ENCODE assay signal across 21 cellular contexts in genomic region chr1:62381831-62382505, GRCh38. TPM values are rescaled to one million over a fixed set of nuclear protein-coding genes. Genes with fewer than 3 reads are reported as not detected.
DNase-seq lines count a peak whose midpoint lies in the region; ATAC-seq and TF ChIP-seq lines count a peak whose summit lies in the region.
"Had no signal": no experiment of that assay in that cellular context is flagged by ENCODE, and none has a peak within 500 bp of the region (broad histone marks: within the 10 kb centered on the region; RNA-seq: fewer than 3 reads in every experiment).

No MANE protein-coding gene starts in this region.

- H3K27ac ChIP-seq in HEK293 (ENCODE audit: extremely low read depth, low read depth, low read length) = no peak overlapping the region
- no peak overlapping the region for H3K27ac ChIP-seq in foreskin keratinocyte

- no peaks in the 10 kb centered on the region for H3K9me3 ChIP-seq in HEK293 (ENCODE audit: control insufficient read depth, insufficient read depth, low read depth, low read length)

- in situ Hi-C loops in astrocyte of the cerebellum (cut with HindIII; ENCODE audit: low sequenced_read_pairs) = no loop called here

- intact Hi-C loops in sciatic nerve (cut with DNase I) = no loop called here

- no peaks in the 10 kb centered on the region for H3K4me1 Mint-ChIP-seq in activated CD4-positive, alpha-beta memory T cell treated with anti-CD3 and anti-CD28 coated beads, Interleukin-2, amount 10 ng/mL, durations not matched to agents 7 days and 5 days
- H3K4me1 Mint-ChIP-seq in effector memory CD8-positive, alpha-beta T cell (ENCODE audit: low read depth in 2 of 2) = no peaks in the 10 kb centered on the region
- H3K4me1 Mint-ChIP-seq: B cell, CD14-positive monocyte had no signal

- no peak overlapping the region for H3K4me3 ChIP-seq in HEK293 (ENCODE audit: low read depth, low read length)
- no peak overlapping the region for H3K4me3 ChIP-seq in astrocyte of the cerebellum (ENCODE audit: low read depth, low read length)

- DNase-seq in astrocyte of the cerebellum (ENCODE audit: low read depth) = peak; percentile 49
- peak in 1 of 2 donors; percentile 46 for DNase-seq in foreskin keratinocyte
- DNase-seq in sciatic nerve (ENCODE audit: low spot score) = no peak
- no peak for DNase-seq in activated CD4-positive, alpha-beta memory T cell treated with anti-CD3 and anti-CD28 coated beads, Interleukin-2, amount 10 ng/mL, durations not matched to agents 7 days and 5 days
- no peak for DNase-seq in NCI-H1048 (lab: John Stamatoyannopoulos, UW)
- no peak for DNase-seq in NCI-H146 (lab: John Stamatoyannopoulos, UW)
- no peak for DNase-seq in effector memory CD8-positive, alpha-beta T cell
- DNase-seq: Kasumi-1; MM.1S; NCI-H1092; NCI-H1436; NCI-H2029; NCI-H2227 treated with DMSO at 0.1 percent for 48 hours; NCI-H510A treated with DMSO at 0.1 percent for 48 hours; NCI-H748 treated with DMSO at 0.1 percent for 48 hours; NK-92 treated with Interleukin-12 subunit alpha and Interleukin-12 subunit beta, amount 100 ng/mL, for 24 hours; SIG-M5 had no signal

- TF ChIP-seq CTCF in HEK293 (tag by site-specific recombination; IDR thresholded peaks at IDR 0.05) (no peak), astrocyte of the cerebellum (IDR thresholded peaks at IDR 0.05; ENCODE audit: low read depth, low read length, missing control alignments) (no peak), foreskin keratinocyte (conservative IDR thresholded peaks at IDR 0.05) (no peak)

- CTCF ChIA-PET in HEK293 (lab: Yijun Ruan, JAX) = interaction anchor here (0.6 to 1.2 kb wide), 4 partner anchors 9 to 354 kb away, joined by 3 to 4 read pairs (median 4); no protein-coding TSS in a partner anchor
- CTCF ChIA-PET in activated CD4-positive, alpha-beta memory T cell treated with anti-CD3 and anti-CD28 coated beads, Interleukin-2, amount 10 ng/mL, durations not matched to agents 7 days and 5 days (lab: Charles Lee) = interaction anchor here (1.1 kb wide), 1 partner anchor 21 kb away, joined by 3 read pairs; no protein-coding TSS in a partner anchor

- no peaks in the 10 kb centered on the region for H3K27me3 Mint-ChIP-seq in activated CD4-positive, alpha-beta memory T cell treated with anti-CD3 and anti-CD28 coated beads, Interleukin-2, amount 10 ng/mL, durations not matched to agents 7 days and 5 days
- peaks cover 11 to 12% of the 10 kb centered on the region in 2 donors for H3K27me3 Mint-ChIP-seq in effector memory CD8-positive, alpha-beta T cell

- POLR2A ChIA-PET in HEK293 (lab: Yijun Ruan, JAX) = no interaction called here
- POLR2A ChIA-PET in activated CD4-positive, alpha-beta memory T cell treated with anti-CD3 and anti-CD28 coated beads, Interleukin-2, amount 10 ng/mL, durations not matched to agents 7 days and 5 days (lab: Charles Lee) = no interaction called here

- H3K9me3 Mint-ChIP-seq in activated CD4-positive, alpha-beta memory T cell treated with anti-CD3 and anti-CD28 coated beads, Interleukin-2, amount 10 ng/mL, durations not matched to agents 7 days and 5 days = no peaks in the 10 kb centered on the region
- H3K9me3 Mint-ChIP-seq in effector memory CD8-positive, alpha-beta T cell = no peaks in the 10 kb centered on the region

- H3K36me3 Mint-ChIP-seq in activated CD4-positive, alpha-beta memory T cell treated with anti-CD3 and anti-CD28 coated beads, Interleukin-2, amount 10 ng/mL, durations not matched to agents 7 days and 5 days (ENCODE audit: low read depth) = no peaks in the 10 kb centered on the region
- H3K36me3 Mint-ChIP-seq in effector memory CD8-positive, alpha-beta T cell (ENCODE audit: insufficient read depth) = no peaks in the 10 kb centered on the region
- H3K36me3 Mint-ChIP-seq: CD14-positive monocyte had no signal

- H3K4me3 Mint-ChIP-seq in activated CD4-positive, alpha-beta memory T cell treated with anti-CD3 and anti-CD28 coated beads, Interleukin-2, amount 10 ng/mL, durations not matched to agents 7 days and 5 days = no peak overlapping the region
- no peak overlapping the region for H3K4me3 Mint-ChIP-seq in effector memory CD8-positive, alpha-beta T cell
- H3K4me3 Mint-ChIP-seq: B cell, CD14-positive monocyte had no signal

- no peak overlapping the region for H3K27ac Mint-ChIP-seq in activated CD4-positive, alpha-beta memory T cell treated with anti-CD3 and anti-CD28 coated beads, Interleukin-2, amount 10 ng/mL, durations not matched to agents 7 days and 5 days
- H3K27ac Mint-ChIP-seq in effector memory CD8-positive, alpha-beta T cell = no peak overlapping the region
- H3K27ac Mint-ChIP-seq: B cell, CD14-positive monocyte had no signal

- ATAC-seq in foreskin keratinocyte = peak; percentile 53
- peak; percentile 15 for ATAC-seq in sciatic nerve
- ATAC-seq in effector memory CD8-positive, alpha-beta T cell (replicated peaks) = no peak
- ATAC-seq: Panc1 had no signal

- H3K4me1 ChIP-seq in HEK293 (ENCODE audit: control insufficient read depth, insufficient read depth, low read length) = peaks cover 8% of the 10 kb centered on the region
- H3K4me1 ChIP-seq in foreskin keratinocyte = peaks cover 4% of the 10 kb centered on the region

- H3K36me3 ChIP-seq in HEK293 (ENCODE audit: control insufficient read depth in 2 of 2, insufficient read depth in 1 of 2, low read length in 2 of 2) = no peaks in the 10 kb centered on the region

- no peaks in the 10 kb centered on the region for H3K27me3 ChIP-seq in foreskin keratinocyte

TF ChIP-seq in HEK293, 187 proteins besides CTCF, POLR2A, EP300 and RAD21:
- TF ChIP-seq PATZ1 (tag by site-specific recombination; IDR thresholded peaks at IDR 0.05) = no peak
- TF ChIP-seq ZNF280C (tag by site-specific recombination; IDR thresholded peaks at IDR 0.05) = no peak
- TF ChIP-seq ZNF571 (tag by site-specific recombination; IDR thresholded peaks at IDR 0.05) = no peak
- no peak for TF ChIP-seq ZNF26 (tag by site-specific recombination; IDR thresholded peaks at IDR 0.05)
- 0 out of 2 replicates have a peak, but pooled peaks have one; percentile 19 for TF ChIP-seq SCRT2 (tag by site-specific recombination; IDR thresholded peaks at IDR 0.05)
- TF ChIP-seq ZBTB48 (tag by site-specific recombination; IDR thresholded peaks at IDR 0.05) = no peak

RNA-seq across cellular contexts. Expression of gene USP1, which starts 54.9 kb away (rescaled TPM):
- total RNA-seq in foreskin keratinocyte = 42.7 and 49.2 TPM in 2 replicates
- polyA plus RNA-seq in foreskin keratinocyte = 15.4 and 21.1 TPM in 2 replicates
- total RNA-seq in sciatic nerve = 34.0 TPM
- 10 to 100 TPM; 74.6 to 78.6 TPM for total RNA-seq in activated CD4-positive, alpha-beta memory T cell treated with anti-CD3 and anti-CD28 coated beads, Interleukin-2, amount 10 ng/mL, durations not matched to agents 7 days and 5 days
